Comparison of ENCODE assay signal across 15 cellular contexts in the genomic region with DNA sequence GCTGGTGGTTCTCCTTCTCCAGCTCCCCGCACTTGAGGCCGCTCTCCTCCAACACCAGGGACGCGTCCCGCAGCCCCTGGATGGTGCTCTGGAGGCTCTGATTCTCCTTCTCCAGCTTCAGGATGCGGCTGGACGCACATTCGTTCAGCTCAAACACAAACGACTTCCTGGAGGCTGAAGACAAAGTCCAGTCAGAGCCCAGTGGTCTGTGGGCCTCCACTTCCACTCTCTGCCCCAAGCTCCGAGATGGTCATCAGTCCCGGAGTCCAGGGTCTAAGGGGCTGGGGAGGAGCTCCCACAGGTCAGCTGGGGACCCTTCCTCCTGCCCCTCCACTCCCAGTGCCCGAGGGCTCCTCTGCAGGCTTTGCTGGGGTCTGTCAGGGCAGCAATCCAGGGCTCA.
"Had no signal": no experiment of that assay in that cellular context is flagged by ENCODE, and none has a peak within 500 bp of the region (broad histone marks: within the 10 kb centered on the region; RNA-seq: fewer than 3 reads in every experiment).

No MANE protein-coding gene starts in this region.

- H3K27me3 ChIP-seq: adrenal gland, right atrium auricular region, suprapubic skin had no signal

- H3K36me3 ChIP-seq: adrenal gland, right atrium auricular region had no signal

- H3K27ac ChIP-seq: adrenal gland, right atrium auricular region, skin epidermis, suprapubic skin had no signal

- H3K4me3 ChIP-seq: adrenal gland, lung, right atrium auricular region, skin epidermis, suprapubic skin had no signal

- ATAC-seq: activated T-cell treated with anti-CD3 and anti-CD28 coated beads, Interleukin-2, amount 50 U/mL, for 4 hours; WTC11 had no signal

- DNase-seq: activated CD4-positive, alpha-beta T cell treated with anti-CD3 and anti-CD28 coated beads, Interleukin-2, amount 10 ng/mL, durations not matched to agents 7 days and 5 days; activated gamma-delta T cell; activated T-cell treated with anti-CD3 and anti-CD28 coated beads, Interleukin-2, amount 50 U/mL, for 4 hours; adrenal gland; cortex of kidney; effector CD8-positive, alpha-beta T cell; hippocampal formation; naive B cell; nucleus accumbens; stimulated activated naive CD4-positive, alpha-beta T cell had no signal

- H3K9me3 ChIP-seq: adrenal gland, right atrium auricular region, suprapubic skin had no signal
